In genomic region chr1:199857103-199857502, GRCh38 we compare ENCODE assay signal across 13 cellular contexts.
DNase-seq lines count a peak whose midpoint lies in the region; ATAC-seq, FAIRE-seq and TF ChIP-seq lines count a peak whose summit lies in the region.
"Had no signal": no experiment of that assay in that cellular context is flagged by ENCODE, and none has a peak within 500 bp of the region (broad histone marks: within the 10 kb centered on the region; RNA-seq: fewer than 3 reads in every experiment).

No MANE protein-coding gene starts in this region.

- no peaks in the 10 kb centered on the region for H3K27me3 ChIP-seq in endothelial cell of umbilical vein (ENCODE audit: control insufficient read depth in 2 of 2, insufficient read depth in 2 of 2, low read length in 2 of 2)
- no peaks in the 10 kb centered on the region for H3K27me3 ChIP-seq in osteoblast (ENCODE audit: insufficient read depth, low read length)

- H3K9me1 ChIP-seq in endothelial cell of umbilical vein (replicated peaks; ENCODE audit: control insufficient read depth, extremely low read depth, insufficient read depth, low read length): no peaks in the 10 kb centered on the region

- H3K9ac ChIP-seq in endothelial cell of umbilical vein (replicated peaks; ENCODE audit: extremely low read depth, insufficient read depth, low read length): no peak overlapping the region

- H3K36me3 ChIP-seq in endothelial cell of umbilical vein (ENCODE audit: control insufficient read depth in 2 of 2, extremely low read depth in 1 of 2, insufficient read depth in 2 of 2, low read length in 2 of 2): no peaks in the 10 kb centered on the region
- no peaks in the 10 kb centered on the region for H3K36me3 ChIP-seq in osteoblast (ENCODE audit: insufficient read depth, low read length)

- H3K79me2 ChIP-seq in endothelial cell of umbilical vein (ENCODE audit: control insufficient read depth, insufficient read depth, low read length): no peaks in the 10 kb centered on the region
- H3K79me2 ChIP-seq in osteoblast (ENCODE audit: insufficient read depth, low read length): no peaks in the 10 kb centered on the region

- no peak for TF ChIP-seq POLR2A in endothelial cell of umbilical vein (IDR thresholded peaks at IDR 0.05; ENCODE audit: low read depth, low read length)

- FAIRE-seq in RCC 7860 (lab: Jason Lieb, UNC) (no peak), endothelial cell of umbilical vein (lab: Jason Lieb, UNC) (no peak)
- FAIRE-seq: GM18507 had no signal

- H3K4me3 ChIP-seq in endothelial cell of umbilical vein (replicated peaks in 1 of 3; ENCODE audit: insufficient read depth in 1 of 3, low read depth in 1 of 3, low read length in 3 of 3) (no peak overlapping the region), osteoblast (ENCODE audit: insufficient read depth, low read length) (no peak overlapping the region)
- H3K4me3 ChIP-seq: skin epidermis had no signal

- DNase-seq in HCEC 1CT (peak; percentile 80), RCC 7860 (ENCODE audit: low spot score) (peak; percentile 18), endothelial cell of umbilical vein (ENCODE audit: low read depth, low spot score) (no peak), osteoblast (ENCODE audit: insufficient read length, low spot score, missing footprints) (peak; percentile 34), NCI-H2171 (lab: John Stamatoyannopoulos, UW) (no peak)
- no peak for DNase-seq in activated CD4-positive, CD25-positive, alpha-beta regulatory T cell treated with anti-CD3 and anti-CD28 coated beads, Interleukin-2, amount 50 U/mL, for 72 hours
- DNase-seq: activated CD4-positive, alpha-beta T cell treated with anti-CD3 and anti-CD28 coated beads, Interleukin-2, amount 50 U/mL, for 1 hour; DMS79; SHP77 treated with DMSO at 0.1 percent for 48 hours had no signal

- TF ChIP-seq CTCF in endothelial cell of umbilical vein (IDR thresholded peaks at IDR 0.05; ENCODE audit: extremely low read depth in 1 of 2, insufficient read depth in 1 of 2, low read depth in 1 of 2, low read length in 2 of 2): no peak
- TF ChIP-seq CTCF in osteoblast (IDR thresholded peaks at IDR 0.05; ENCODE audit: extremely low read depth, low read depth, low read length): no peak

- POLR2A ChIA-PET in endothelial cell of umbilical vein (lab: Charles Lee): no interaction called here

- no TSS peak for BruUV-seq in endothelial cell of umbilical vein (replicated peaks; lab: Mats Ljungman, UMichigan)

- H3K4me1 ChIP-seq in endothelial cell of umbilical vein (ENCODE audit: control insufficient read depth, extremely low read depth, insufficient read depth, low read length) (peaks cover 42% of the 10 kb centered on the region), osteoblast (ENCODE audit: insufficient read depth, low read length) (no peaks in the 10 kb centered on the region)

- H3K4me2 ChIP-seq in endothelial cell of umbilical vein (ENCODE audit: insufficient read depth, low read length): no peak overlapping the region
- no peak overlapping the region for H3K4me2 ChIP-seq in osteoblast (ENCODE audit: insufficient read depth, low read length)

- dilution Hi-C loops in endothelial cell of umbilical vein (cut with MboI; ENCODE audit: extremely low pct_ligation_motif_present, low sequenced_read_pairs): no loop called here

- ATAC-seq in GM18909 (IDR thresholded peaks at IDR 0.05; ENCODE audit: poor library complexity, unreplicated experiment): no peak
- no peak for ATAC-seq in GM21576 (IDR thresholded peaks at IDR 0.05; ENCODE audit: unreplicated experiment)

- H4K20me1 ChIP-seq in endothelial cell of umbilical vein (replicated peaks; ENCODE audit: control insufficient read depth, extremely low read depth, insufficient read depth, low read length) (no peaks in the 10 kb centered on the region), osteoblast (ENCODE audit: insufficient read depth, low read length) (no peaks in the 10 kb centered on the region)

- H2AFZ ChIP-seq in endothelial cell of umbilical vein (ENCODE audit: low read depth, low read length) (peak overlapping the region; percentile 62), osteoblast (ENCODE audit: low read length) (no peak overlapping the region)

- intact Hi-C loops in endothelial cell of umbilical vein (cut with micrococcal nuclease): loop anchor here (5.0 to 10.0 kb wide), 3 partner anchors 582 to 920 kb away; no protein-coding TSS in a partner anchor

- H3K27ac ChIP-seq in endothelial cell of umbilical vein (ENCODE audit: insufficient read depth, low read depth, low read length) (peak overlapping the region; percentile 6), osteoblast (ENCODE audit: low read depth, low read length) (no peak overlapping the region)

- H3K9me3 ChIP-seq in endothelial cell of umbilical vein (replicated peaks; ENCODE audit: control insufficient read depth, insufficient read depth, low read length) (no peaks in the 10 kb centered on the region), osteoblast (ENCODE audit: low read depth, low read length) (no peaks in the 10 kb centered on the region)

- CTCF ChIA-PET in endothelial cell of umbilical vein (lab: Charles Lee): no interaction called here

TF ChIP-seq in endothelial cell of umbilical vein, 7 proteins besides CTCF, POLR2A, EP300 and RAD21:
- no peak for TF ChIP-seq POLR2AphosphoS5 (IDR thresholded peaks at IDR 0.05; ENCODE audit: insufficient read depth, low read depth, low read length)
- no peak for TF ChIP-seq GATA2 (IDR thresholded peaks at IDR 0.05; ENCODE audit: insufficient read depth, insufficient read length, low read depth, low read length)
- TF ChIP-seq MYC (IDR thresholded peaks at IDR 0.05; ENCODE audit: low read depth, low read length): no peak
- TF ChIP-seq EZH2 (IDR thresholded peaks at IDR 0.05; ENCODE audit: borderline replicate concordance, low read depth, low read length, severe bottlenecking): no peak
- no peak for TF ChIP-seq FOS (IDR thresholded peaks at IDR 0.05; ENCODE audit: borderline replicate concordance, insufficient read depth, low read length)
- TF ChIP-seq, protein P1, sequence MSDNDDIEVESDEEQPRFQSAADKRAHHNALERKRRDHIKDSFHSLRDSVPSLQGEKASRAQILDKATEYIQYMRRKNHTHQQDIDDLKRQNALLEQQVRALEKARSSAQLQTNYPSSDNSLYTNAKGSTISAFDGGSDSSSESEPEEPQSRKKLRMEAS (IDR thresholded peaks at IDR 0.05; ENCODE audit: insufficient read depth, insufficient read length): no peak
- no peak for TF ChIP-seq JUN (IDR thresholded peaks at IDR 0.05; ENCODE audit: borderline replicate concordance, insufficient read depth, insufficient read length, low read depth)

Comparison
In these comparisons a context has a peak if more than half of its experiments do, and no peak if none do; other contexts are left out.
1. DNase-seq: peak in HCEC 1CT (single experiment), RCC 7860 (single experiment) and osteoblast (single experiment); none in endothelial cell of umbilical vein (single experiment), NCI-H2171 (single experiment) and activated CD4-positive, CD25-positive, alpha-beta regulatory T cell treated with anti-CD3 and anti-CD28 coated beads, Interleukin-2, amount 50 U/mL, for 72 hours (single experiment).